ENCODE assay signal across 26 cellular contexts in genomic region chr12:43722621-43723020, GRCh38.
"Had no signal": no experiment of that assay in that cellular context is flagged by ENCODE, and none has a peak within 500 bp of the region (broad histone marks: within the 10 kb centered on the region; RNA-seq: fewer than 3 reads in every experiment).

No MANE protein-coding gene starts in this region.

- FAIRE-seq: small intestine, urothelium cell line had no signal

- H2AFZ ChIP-seq: parathyroid adenoma had no signal

- H3K36me3 ChIP-seq: ovary, prostate gland, right atrium auricular region, right lobe of liver, sigmoid colon, thoracic aorta, thyroid gland, upper lobe of left lung, vagina had no signal

- H3K4me3 ChIP-seq: ovary, prostate gland, right atrium auricular region, right lobe of liver, sigmoid colon, stomach, thoracic aorta, thyroid gland, tibial nerve, upper lobe of left lung, vagina had no signal

- H3K27ac ChIP-seq: ovary, parathyroid adenoma, prostate gland, right atrium auricular region, right lobe of liver, sigmoid colon, stomach, thoracic aorta, thyroid gland, tibial nerve, upper lobe of left lung, vagina had no signal

- DNase-seq: naive thymus-derived CD4-positive, alpha-beta T cell; natural killer cell; occipital lobe; ovary; retina; right lobe of liver; sigmoid colon; small intestine; stimulated activated CD4-positive, alpha-beta T cell treated with anti-CD3 and anti-CD28 coated beads, Interleukin-15, amount 100 ng/mL, for 24 hours; stimulated activated CD4-positive, alpha-beta T cell treated with anti-CD3 and anti-CD28 coated beads, Interleukin-2, amount 100 ng/mL, for 24 hours; stimulated activated CD4-positive, alpha-beta T cell treated with anti-CD3 and anti-CD28 coated beads, Interleukin-2, amount 100 ng/mL, for 48 hours; stimulated activated CD4-positive, alpha-beta T cell treated with anti-CD3 and anti-CD28 coated beads, Interleukin-4, amount 100 ng/mL, for 24 hours; stimulated activated naive B cell treated with anti-CD40 and anti-IgM and Interleukin-4, amounts not matched to agents 10 μg/mL and 1 μg/mL and 100 μg/mL, for 72 hours; stimulated activated naive CD4-positive, alpha-beta T cell treated with Interleukin-2 at 50 U/mL for 16 hours; stomach; thyroid gland; trophoblast cell; upper lobe of left lung had no signal

- ATAC-seq: naive thymus-derived CD4-positive, alpha-beta T cell; natural killer cell; right lobe of liver; stimulated activated effector memory CD8-positive, alpha-beta T cell treated with anti-CD3 and anti-CD28 coated beads, Interleukin-12 subunit alpha, Interleukin-12 subunit beta, amount 100 ng/mL, for 72 hours; stimulated activated naive B cell treated with anti-CD40 and anti-IgM and Interleukin-4, amounts not matched to agents 10 μg/mL and 1 μg/mL and 100 μg/mL, for 72 hours had no signal

- H3K4me1 ChIP-seq: parathyroid adenoma, prostate gland, right atrium auricular region, right lobe of liver, sigmoid colon, stomach, thyroid gland, tibial nerve, upper lobe of left lung, vagina had no signal

- H3K27me3 ChIP-seq: ovary, right atrium auricular region, right lobe of liver, sigmoid colon, stomach, thyroid gland, tibial nerve, upper lobe of left lung, vagina had no signal

- H3K9ac ChIP-seq: parathyroid adenoma had no signal

- H3K9me3 ChIP-seq: ovary, prostate gland, right atrium auricular region, right lobe of liver, sigmoid colon, stomach, thoracic aorta, thyroid gland, tibial nerve, upper lobe of left lung, vagina had no signal

- H3K79me2 ChIP-seq: parathyroid adenoma had no signal
